ENCODE assay signal across 8 cellular contexts in genomic region chr2:216698895-216699294, GRCh38. TPM values are rescaled to one million over a fixed set of nuclear protein-coding genes. Genes with fewer than 3 reads are reported as not detected.
A peak's percentile ranks its signal among the peaks of the same experiment; 100 is the strongest.
DNase-seq lines count a peak whose midpoint lies in the region; ATAC-seq and TF ChIP-seq lines count a peak whose summit lies in the region.

No MANE protein-coding gene starts in this region.

- H3K4me1 ChIP-seq in Loucy (ENCODE audit: insufficient read depth, low read length, poor library complexity, severe bottlenecking) (peaks cover 18% of the 10 kb centered on the region), Peyer's patch (peaks cover 0 to 22% (median 5%) of the 10 kb centered on the region in 4 donors), mesendoderm (ENCODE audit: control insufficient read depth, low read depth, low read length) (peaks cover 2% of the 10 kb centered on the region)

- H2BK120ac ChIP-seq in mesendoderm (ENCODE audit: low read depth, low read length), result no peak overlapping the region

- DNase-seq in AG04450 (ENCODE audit: low read depth, low spot score), result no peak
- DNase-seq in Peyer's patch, result no peak
- DNase-seq in dermis microvascular lymphatic vessel endothelial cell (ENCODE audit: low read depth in 2 of 2), result peak; percentile 40 to 66
- peak; percentile 83 for DNase-seq in mesendoderm
- no peak for DNase-seq in GF-D8 (lab: John Stamatoyannopoulos, UW)

- H3K79me2 ChIP-seq in Loucy (ENCODE audit: insufficient read depth, low read length), result no peaks in the 10 kb centered on the region
- no peaks in the 10 kb centered on the region for H3K79me2 ChIP-seq in mesendoderm (ENCODE audit: control insufficient read depth, insufficient read depth, low read length)

- H4K5ac ChIP-seq in mesendoderm (ENCODE audit: low read length), result no peak overlapping the region

- no peaks in the 10 kb centered on the region for H3K9me2 ChIP-seq in Loucy (replicated peaks; ENCODE audit: low read depth, low read length)

- peaks cover 3% of the 10 kb centered on the region; the same call in 1 of the 2 replicates for H3F3A ChIP-seq in Loucy (ENCODE audit: low read depth)

- H3K36me3 ChIP-seq in Loucy (ENCODE audit: insufficient read depth, low read length), result no peaks in the 10 kb centered on the region
- no peaks in the 10 kb centered on the region for H3K36me3 ChIP-seq in Peyer's patch
- no peaks in the 10 kb centered on the region for H3K36me3 ChIP-seq in mesendoderm (ENCODE audit: control insufficient read depth, insufficient read depth, low read length)

- POLR2A ChIA-PET in AG04450 (lab: Yijun Ruan, JAX), result no interaction called here

- H2BK15ac ChIP-seq in mesendoderm (replicated peaks; ENCODE audit: low read depth), result no peak overlapping the region

- no peak overlapping the region for H3K27ac ChIP-seq in AG04450 (ENCODE audit: low read depth, low read length)
- peak overlapping the region in 1 of 4 donors; percentile 32 for H3K27ac ChIP-seq in Peyer's patch
- H3K27ac ChIP-seq in mesendoderm (ENCODE audit: low read depth, low read length), result no peak overlapping the region

- H3K9me3 ChIP-seq in AG04450 (ENCODE audit: control insufficient read depth, insufficient read depth, low read length), result no peaks in the 10 kb centered on the region; the same call in 1 of the 2 replicates
- no peaks in the 10 kb centered on the region for H3K9me3 ChIP-seq in Loucy (ENCODE audit: insufficient read depth, low read depth, low read length)
- no peaks in the 10 kb centered on the region for H3K9me3 ChIP-seq in Peyer's patch

- no peak overlapping the region for H3K4me3 ChIP-seq in AG04450 (ENCODE audit: low read depth, low read length)
- no peak overlapping the region for H3K4me3 ChIP-seq in Loucy (ENCODE audit: low read length, poor library complexity, severe bottlenecking)
- no peak overlapping the region for H3K4me3 ChIP-seq in Peyer's patch
- H3K4me3 ChIP-seq in mesendoderm (ENCODE audit: low read length), result no peak overlapping the region

- CTCF ChIA-PET in AG04450 (lab: Charles Lee), result interaction anchor here (0.7 to 4.2 kb wide), 24 partner anchors 12 to 1024 kb away, joined by 3 to 43 read pairs (median 4); no protein-coding TSS in a partner anchor

- no peak for TF ChIP-seq POLR2A in Peyer's patch (IDR thresholded peaks at IDR 0.05)

- TF ChIP-seq CTCF in AG04450 (IDR thresholded peaks at IDR 0.05; ENCODE audit: low read depth, low read length), result peak; percentile 78
- peak; percentile 82 for TF ChIP-seq CTCF in Loucy (conservative IDR thresholded peaks at IDR 0.05; ENCODE audit: low read length)
- TF ChIP-seq CTCF in Peyer's patch (IDR thresholded peaks at IDR 0.05), result peak in 4 of 6 experiments; percentile 27 to 57 (median 52)

- H4K20me1 ChIP-seq in Loucy (ENCODE audit: insufficient read depth, low read length, poor library complexity, severe bottlenecking), result no peaks in the 10 kb centered on the region

- no peak overlapping the region for H3K4ac ChIP-seq in mesendoderm (ENCODE audit: low read depth, low read length)

- H2BK5ac ChIP-seq in mesendoderm (ENCODE audit: low read length), result no peak overlapping the region

- H3K18ac ChIP-seq in mesendoderm (ENCODE audit: low read length), result no peak overlapping the region

- no peaks in the 10 kb centered on the region for H3K27me3 ChIP-seq in AG04450 (ENCODE audit: control insufficient read depth, insufficient read depth, low read length)
- peaks cover 9% of the 10 kb centered on the region for H3K27me3 ChIP-seq in Loucy (ENCODE audit: insufficient read depth, low read length, poor library complexity, severe bottlenecking)
- peaks cover 0 to 9% of the 10 kb centered on the region in 2 donors for H3K27me3 ChIP-seq in Peyer's patch
- peaks cover 9% of the 10 kb centered on the region for H3K27me3 ChIP-seq in mesendoderm (ENCODE audit: insufficient read depth, low read length, poor library complexity)

- H3K56ac ChIP-seq in mesendoderm (ENCODE audit: low read length), result no peak overlapping the region

- no peak overlapping the region for H3K4me2 ChIP-seq in Loucy (ENCODE audit: low read depth, low read length, poor library complexity, severe bottlenecking)
- no peak overlapping the region for H3K4me2 ChIP-seq in mesendoderm (ENCODE audit: low read length)

- no CpG with 5 or more reads among the region's 5 CpGs for WGBS in mesendoderm (ENCODE audit: extremely low coverage, insufficient coverage, low lambda C conversion rate)

- H4K8ac ChIP-seq in mesendoderm (ENCODE audit: low read depth, low read length), result no peak overlapping the region

- no peaks in the 10 kb centered on the region for H3K79me1 ChIP-seq in mesendoderm (ENCODE audit: low read length)

- H2AK5ac ChIP-seq in mesendoderm (ENCODE audit: low read length), result no peak overlapping the region

- no peak overlapping the region for H2AFZ ChIP-seq in Loucy (ENCODE audit: low read length)

- peak; percentile 65 for ATAC-seq in GM18502 (IDR thresholded peaks at IDR 0.05; ENCODE audit: poor library complexity, unreplicated experiment)
- no peak for ATAC-seq in HG03469 (IDR thresholded peaks at IDR 0.05; ENCODE audit: unreplicated experiment)

- H3K23ac ChIP-seq in mesendoderm (ENCODE audit: low read length), result no peak overlapping the region

- no peak overlapping the region for H3K9ac ChIP-seq in Loucy (ENCODE audit: low read depth, low read length, poor library complexity, severe bottlenecking)
- H3K9ac ChIP-seq in mesendoderm (ENCODE audit: low read length), result no peak overlapping the region

RNA-seq across cellular contexts. Expression of gene IGFBP5, which starts 3.5 kb away (rescaled TPM):
- polyA plus RNA-seq in AG04450 (2011; rRNA removed), result 3,867 and 4,154 TPM in 2 replicates
- 2,998 and 3,399 TPM in 2 replicates for polyA minus RNA-seq in AG04450 (2011; rRNA and poly(A)+ RNA removed)
- total RNA-seq in Peyer's patch, result 100 to 1,000 TPM in 1 of 4 donors, 10 to 100 TPM in 3; 41.5 to 183 (median 75.0) TPM
- total RNA-seq in dermis microvascular lymphatic vessel endothelial cell, result 0.25 and 0.64 TPM in 2 replicates
- 0.35 TPM for polyA plus RNA-seq in mesendoderm (2013, experiment 1 of 2)
- 0.32 TPM for polyA plus RNA-seq in mesendoderm (2013, experiment 2 of 2)

Comparison
In these comparisons a context has a peak if more than half of its experiments do, and no peak if none do; other contexts are left out.
1. DNase-seq: peak in dermis microvascular lymphatic vessel endothelial cell (2 of 2) and mesendoderm (single experiment); none in AG04450 (single experiment), Peyer's patch (0 of 3) and GF-D8 (single experiment).
2. RNA of gene IGFBP5, which starts 3.5 kb away (total RNA-seq): 41.5 to 183 TPM in Peyer's patch; 0.25 to 0.64 TPM in dermis microvascular lymphatic vessel endothelial cell; every median in the first group is over 10 times any median in the second.
3. Peak in every context shown above with its lines, with median percentiles within 50 percentile points of each other: CTCF ChIP-seq.